ENCODE assay signal across 19 cellular contexts in genomic region chr2:172092716-172093415, GRCh38. TPM values are rescaled to one million over a fixed set of nuclear protein-coding genes. Genes with fewer than 3 reads are reported as not detected.
A peak's percentile ranks its signal among the peaks of the same experiment; 100 is the strongest.
DNase-seq lines count a peak whose midpoint lies in the region; TF ChIP-seq lines count a peak whose summit lies in the region.
"Had no signal": no experiment of that assay in that cellular context is flagged by ENCODE, and none has a peak within 500 bp of the region (broad histone marks: within the 10 kb centered on the region; RNA-seq: fewer than 3 reads in every experiment).

No MANE protein-coding gene starts in this region.

- H3K4me3 ChIP-seq in neuronal stem cell (ENCODE audit: low read length in 2 of 2), result no peak overlapping the region
- no peak overlapping the region for H3K4me3 ChIP-seq in tibial nerve
- H3K4me3 ChIP-seq: colonic mucosa, esophagus muscularis mucosa had no signal

- peak overlapping the region; percentile 49 for H3K4me3 Mint-ChIP-seq in T-helper 1 cell treated with Interleukin-12 subunit alpha and Interleukin-12 subunit beta and Interleukin-4 antibody, amounts not matched to agents 30 μg/mL and 1 μg/mL, for 36 hours
- H3K4me3 Mint-ChIP-seq in dendritic cell treated with granulocyte-macrophage colony-stimulating factor and Interleukin-4, amounts not matched to agents 40 ng/mL and 50 ng/mL, for 4 days, result peak overlapping the region; percentile 37

- H3K9me3 ChIP-seq in neuronal stem cell (replicated peaks in 1 of 2; ENCODE audit: control insufficient read depth in 2 of 2, insufficient read depth in 1 of 2, low read depth in 1 of 2, low read length in 2 of 2) (no peaks in the 10 kb centered on the region), tibial nerve (no peaks in the 10 kb centered on the region)
- H3K9me3 ChIP-seq: colonic mucosa, esophagus muscularis mucosa had no signal

- no peak overlapping the region for H2BK5ac ChIP-seq in neuronal stem cell (ENCODE audit: low read length)

- TF ChIP-seq EP300 in tibial nerve (IDR thresholded peaks at IDR 0.05), result no peak

- H3K36me3 Mint-ChIP-seq in T-helper 1 cell treated with Interleukin-12 subunit alpha and Interleukin-12 subunit beta and Interleukin-4 antibody, amounts not matched to agents 30 μg/mL and 1 μg/mL, for 36 hours (ENCODE audit: low read depth), result peaks cover 8% of the 10 kb centered on the region
- H3K36me3 Mint-ChIP-seq in dendritic cell treated with granulocyte-macrophage colony-stimulating factor and Interleukin-4, amounts not matched to agents 40 ng/mL and 50 ng/mL, for 4 days (ENCODE audit: low read depth), result no peaks in the 10 kb centered on the region

- no peak overlapping the region for H2AK5ac ChIP-seq in neuronal stem cell (ENCODE audit: low read depth, low read length)

- peaks cover 38% of the 10 kb centered on the region for H3K4me1 Mint-ChIP-seq in T-helper 1 cell treated with Interleukin-12 subunit alpha and Interleukin-12 subunit beta and Interleukin-4 antibody, amounts not matched to agents 30 μg/mL and 1 μg/mL, for 36 hours (ENCODE audit: low read depth)
- peaks cover 58% of the 10 kb centered on the region for H3K4me1 Mint-ChIP-seq in dendritic cell treated with granulocyte-macrophage colony-stimulating factor and Interleukin-4, amounts not matched to agents 40 ng/mL and 50 ng/mL, for 4 days (ENCODE audit: low read depth)

- H2BK12ac ChIP-seq in neuronal stem cell (ENCODE audit: low read length), result no peak overlapping the region

- no peak for TF ChIP-seq CTCF in GM20000 (IDR thresholded peaks at IDR 0.05; ENCODE audit: extremely low read depth, missing control alignments)
- TF ChIP-seq CTCF in tibial nerve (IDR thresholded peaks at IDR 0.05), result no peak

- H3K36me3 ChIP-seq in neuronal stem cell (replicated peaks in 1 of 2; ENCODE audit: control insufficient read depth in 2 of 2, insufficient read depth in 2 of 2, low read length in 2 of 2), result no peaks in the 10 kb centered on the region
- no peaks in the 10 kb centered on the region for H3K36me3 ChIP-seq in tibial nerve
- H3K36me3 ChIP-seq: colonic mucosa, esophagus muscularis mucosa had no signal

- no CpG with 5 or more reads among the region's 19 CpGs for WGBS in neuronal stem cell (ENCODE audit: extremely low coverage in 2 of 2, insufficient read length in 2 of 2, insufficient replicate concordance in 1 of 2), 2 donors
- 24 to 37% methylated on average over 19 of the region's 19 CpGs for whole genome bisulfite sequencing in tibial nerve, 2 donors

- H3K27ac ChIP-seq in neuronal stem cell (replicated peaks; ENCODE audit: low read length) (no peak overlapping the region), tibial nerve (no peak overlapping the region)
- H3K27ac ChIP-seq: colonic mucosa, esophagus muscularis mucosa had no signal

- DNase-seq in T-helper 1 cell, result no peak
- DNase-seq in GM20000 (ENCODE audit: low spot score), result peak; percentile 21
- peak; percentile 44 for DNase-seq in neuronal stem cell (ENCODE audit: low spot score)
- DNase-seq in NCI-H1436 treated with DMSO at 0.1 percent for 48 hours (lab: John Stamatoyannopoulos, UW), result no peak
- no peak for DNase-seq in effector CD8-positive, alpha-beta T cell (lab: John Stamatoyannopoulos, UW)
- DNase-seq in tibial nerve (ENCODE audit: low spot score in 2 of 2), result no peak
- DNase-seq: ACHN; activated T-cell treated with anti-CD3 and anti-CD28 coated beads, Interleukin-2, amount 50 U/mL, for 1 hour; colonic mucosa; KG1; NCI-H1105; PC-3; stimulated activated CD4-positive, alpha-beta T cell treated with anti-CD3 and anti-CD28 coated beads, Interleukin-4, amount 100 ng/mL, for 24 hours had no signal

- no peak overlapping the region for H3K4ac ChIP-seq in neuronal stem cell (ENCODE audit: low read length)

- H2BK120ac ChIP-seq in neuronal stem cell (ENCODE audit: low read depth, low read length), result no peak overlapping the region

- peak overlapping the region; percentile 69 for H3K27ac Mint-ChIP-seq in T-helper 1 cell treated with Interleukin-12 subunit alpha and Interleukin-12 subunit beta and Interleukin-4 antibody, amounts not matched to agents 30 μg/mL and 1 μg/mL, for 36 hours
- H3K27ac Mint-ChIP-seq in dendritic cell treated with granulocyte-macrophage colony-stimulating factor and Interleukin-4, amounts not matched to agents 40 ng/mL and 50 ng/mL, for 4 days, result no peak overlapping the region

- H3K14ac ChIP-seq in neuronal stem cell (ENCODE audit: low read length), result no peak overlapping the region

- no peak overlapping the region for H3K4me2 ChIP-seq in neuronal stem cell (ENCODE audit: insufficient read depth, low read length, poor library complexity, severe bottlenecking)

- H3K23ac ChIP-seq in neuronal stem cell (ENCODE audit: low read depth, low read length, poor library complexity), result no peak overlapping the region

- H4K91ac ChIP-seq in neuronal stem cell (ENCODE audit: low read depth, low read length, poor library complexity), result no peak overlapping the region

- H4K8ac ChIP-seq in neuronal stem cell (ENCODE audit: low read depth, low read length), result no peak overlapping the region

- H3K9ac ChIP-seq in neuronal stem cell (ENCODE audit: low read depth, low read length, poor library complexity), result no peak overlapping the region

- H3K79me1 ChIP-seq in neuronal stem cell (ENCODE audit: low read depth, low read length), result no peaks in the 10 kb centered on the region

- intact Hi-C loops in dendritic cell treated with granulocyte-macrophage colony-stimulating factor and Interleukin-4, amounts not matched to agents 40 ng/mL and 50 ng/mL, for 4 days (cut with micrococcal nuclease), result no loop called here

- peaks cover 90% of the 10 kb centered on the region for H3K27me3 Mint-ChIP-seq in T-helper 1 cell treated with Interleukin-12 subunit alpha and Interleukin-12 subunit beta and Interleukin-4 antibody, amounts not matched to agents 30 μg/mL and 1 μg/mL, for 36 hours (ENCODE audit: low read depth)
- peaks cover 93% of the 10 kb centered on the region for H3K27me3 Mint-ChIP-seq in dendritic cell treated with granulocyte-macrophage colony-stimulating factor and Interleukin-4, amounts not matched to agents 40 ng/mL and 50 ng/mL, for 4 days

- no peak for TF ChIP-seq POLR2A in tibial nerve (IDR thresholded peaks at IDR 0.05)

- no peak overlapping the region for H3K18ac ChIP-seq in neuronal stem cell (ENCODE audit: low read length)

- no peak overlapping the region for H2BK15ac ChIP-seq in neuronal stem cell (ENCODE audit: low read length)

- no peak overlapping the region for H2AFZ ChIP-seq in neuronal stem cell (ENCODE audit: low read length)

- H3K4me1 ChIP-seq in neuronal stem cell (ENCODE audit: control insufficient read depth in 2 of 2, insufficient read depth in 1 of 2, low read depth in 1 of 2, low read length in 2 of 2), result peaks cover 17 to 22% of the 10 kb centered on the region in 2 donors
- H3K4me1 ChIP-seq in tibial nerve, result peaks cover 0 to 56% (median 35%) of the 10 kb centered on the region in 4 donors

- H3K9me3 Mint-ChIP-seq in T-helper 1 cell treated with Interleukin-12 subunit alpha and Interleukin-12 subunit beta and Interleukin-4 antibody, amounts not matched to agents 30 μg/mL and 1 μg/mL, for 36 hours, result no peaks in the 10 kb centered on the region
- no peaks in the 10 kb centered on the region for H3K9me3 Mint-ChIP-seq in dendritic cell treated with granulocyte-macrophage colony-stimulating factor and Interleukin-4, amounts not matched to agents 40 ng/mL and 50 ng/mL, for 4 days

- H3K27me3 ChIP-seq in neuronal stem cell (ENCODE audit: control insufficient read depth in 3 of 3, insufficient read depth in 3 of 3, low read depth in 1 of 3, low read length in 3 of 3), result peaks cover 62 to 98% (median 97%) of the 10 kb centered on the region in 3 experiments
- peaks cover 7 to 100% of the 10 kb centered on the region in 2 donors for H3K27me3 ChIP-seq in tibial nerve

RNA-seq across cellular contexts. Expression of gene DLX1, which starts 7.6 kb away (rescaled TPM):
- polyA plus RNA-seq in neuronal stem cell (2013, experiment 1 of 2), result 0.08 TPM
- 0.10 TPM for polyA plus RNA-seq in neuronal stem cell (2013, experiment 2 of 2)
- total RNA-seq in tibial nerve, result under 1 TPM in 1 of 4 donors, not detected in 3; 0.44 TPM
- total RNA-seq: left lobe of liver had no signal

RNA-seq across cellular contexts. Expression of gene DLX2, which starts 9.8 kb away (rescaled TPM):
- polyA plus RNA-seq in neuronal stem cell (2013, experiment 1 of 2), result 0.06 TPM
- polyA plus RNA-seq in neuronal stem cell (2013, experiment 2 of 2), result 0.10 TPM
- not detected for total RNA-seq in tibial nerve
- total RNA-seq: aorta, colonic mucosa, esophagus muscularis mucosa, left lobe of liver, urinary bladder had no signal

Comparison
In these comparisons a context has a peak if more than half of its experiments do, and no peak if none do; other contexts are left out.
1. DNase-seq: peak in GM20000 (single experiment) and neuronal stem cell (single experiment); none in T-helper 1 cell (0 of 5), NCI-H1436 treated with DMSO at 0.1 percent for 48 hours (single experiment), effector CD8-positive, alpha-beta T cell (single experiment) and tibial nerve (0 of 2).